In the genomic region with DNA sequence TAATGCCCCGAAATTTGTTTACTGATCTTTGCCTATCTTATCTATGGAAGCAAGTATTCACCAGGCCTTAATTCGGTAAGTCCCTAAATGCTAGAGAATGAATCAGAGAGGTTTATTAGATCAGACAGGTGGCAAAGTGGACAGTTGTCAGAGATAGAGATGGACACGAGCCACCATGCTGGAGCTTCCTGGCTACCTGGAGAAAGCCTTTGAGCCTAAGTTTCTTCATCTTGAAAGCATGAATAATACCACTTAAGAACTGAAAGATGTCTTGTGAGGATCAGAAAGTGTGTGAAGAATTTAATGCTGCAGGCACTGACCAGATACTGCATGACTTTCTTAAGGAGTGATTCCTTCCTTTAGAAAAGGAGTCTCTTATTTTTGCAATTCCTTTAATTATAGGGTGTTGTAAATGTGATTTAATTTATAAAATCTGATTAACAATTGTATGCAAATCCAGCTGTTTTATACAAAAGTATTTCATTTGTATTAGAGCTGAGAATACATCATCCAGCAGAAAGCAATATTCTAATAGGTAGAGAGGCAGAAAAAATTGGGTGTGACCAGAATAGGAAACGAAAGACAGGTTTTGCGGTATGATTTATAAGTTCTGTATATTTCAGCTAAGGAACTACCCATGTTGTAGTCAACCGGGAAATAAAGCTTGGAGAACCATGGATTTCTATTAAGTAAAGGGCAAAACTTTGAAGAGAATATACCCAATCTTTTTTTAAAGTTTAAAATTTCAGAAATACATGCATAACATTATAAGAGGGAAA, we compare ENCODE assay signal across 13 cellular contexts.
DNase-seq lines count a peak whose midpoint lies in the region; ATAC-seq and TF ChIP-seq lines count a peak whose summit lies in the region.
"Had no signal": no experiment of that assay in that cellular context is flagged by ENCODE, and none has a peak within 500 bp of the region (broad histone marks: within the 10 kb centered on the region; RNA-seq: fewer than 3 reads in every experiment).

No MANE protein-coding gene starts in this region.

- WGBS in spleen, 5 donors, result 61 to 73% (median 68%) methylated on average over 6 of the region's 6 CpGs

- no peak overlapping the region for H3K4me3 Mint-ChIP-seq in activated naive CD8-positive, alpha-beta T cell treated with anti-CD3 and anti-CD28 coated beads, Interleukin-2, amount 10 ng/mL, durations not matched to agents 7 days and 5 days
- no peak overlapping the region for H3K4me3 Mint-ChIP-seq in activated naive CD8-positive, alpha-beta T cell treated with anti-CD3 and anti-CD28 coated beads, Interleukin-2, amount 50 U/mL, for 24 hours
- no peak overlapping the region for H3K4me3 Mint-ChIP-seq in nephron progenitor cell

- no peak overlapping the region for H3K9ac ChIP-seq in SK-N-MC (ENCODE audit: insufficient read length)

- H3K27ac Mint-ChIP-seq in activated naive CD8-positive, alpha-beta T cell treated with anti-CD3 and anti-CD28 coated beads, Interleukin-2, amount 10 ng/mL, durations not matched to agents 7 days and 5 days, result peak overlapping the region; percentile 33
- no peak overlapping the region for H3K27ac Mint-ChIP-seq in activated naive CD8-positive, alpha-beta T cell treated with anti-CD3 and anti-CD28 coated beads, Interleukin-2, amount 50 U/mL, for 24 hours
- no peak overlapping the region for H3K27ac Mint-ChIP-seq in nephron progenitor cell

- H3K27ac ChIP-seq in SK-N-MC (peak overlapping the region; percentile 39; the same call in 1 of the 2 replicates), spleen (no peak overlapping the region)

- peaks cover 13% of the 10 kb centered on the region; the same call in 1 of the 2 replicates for H3K36me3 ChIP-seq in SK-N-MC (ENCODE audit: insufficient read depth, low read length)
- H3K36me3 ChIP-seq in spleen, result peaks cover 0 to 49% (median 16%) of the 10 kb centered on the region in 6 donors

- no peak for ATAC-seq in activated naive CD8-positive, alpha-beta T cell treated with anti-CD3 and anti-CD28 coated beads, Interleukin-2, amount 10 ng/mL, durations not matched to agents 7 days and 5 days (ENCODE audit: low read depth)
- no peak for ATAC-seq in activated naive CD8-positive, alpha-beta T cell treated with anti-CD3 and anti-CD28 coated beads, Interleukin-2, amount 50 U/mL, for 24 hours
- no peak for ATAC-seq in GM21717 (IDR thresholded peaks at IDR 0.05; ENCODE audit: unreplicated experiment)
- ATAC-seq: HCT116 had no signal

- no peak overlapping the region for H3K4me3 ChIP-seq in SK-N-MC
- no peak overlapping the region for H3K4me3 ChIP-seq in spleen

- POLR2A ChIA-PET in activated naive CD8-positive, alpha-beta T cell treated with anti-CD3 and anti-CD28 coated beads, Interleukin-2, amount 10 ng/mL, durations not matched to agents 7 days and 5 days (lab: Charles Lee), result no interaction called here

- H3K9me3 ChIP-seq in SK-N-MC (ENCODE audit: low read depth, low read length), result no peaks in the 10 kb centered on the region
- H3K9me3 ChIP-seq in spleen, result no peaks in the 10 kb centered on the region

- no peaks in the 10 kb centered on the region for H3K9me3 Mint-ChIP-seq in activated naive CD8-positive, alpha-beta T cell treated with anti-CD3 and anti-CD28 coated beads, Interleukin-2, amount 10 ng/mL, durations not matched to agents 7 days and 5 days
- H3K9me3 Mint-ChIP-seq in activated naive CD8-positive, alpha-beta T cell treated with anti-CD3 and anti-CD28 coated beads, Interleukin-2, amount 50 U/mL, for 24 hours, result no peaks in the 10 kb centered on the region
- H3K9me3 Mint-ChIP-seq in nephron progenitor cell, result no peaks in the 10 kb centered on the region
- H3K9me3 Mint-ChIP-seq: IgD-negative memory B cell had no signal

- TF ChIP-seq CTCF in spleen (IDR thresholded peaks at IDR 0.05 in 8 of 11, conservative IDR thresholded peaks at IDR 0.05 in 3 of 11) (no peak), nephron progenitor cell (IDR thresholded peaks at IDR 0.05) (no peak)

- DNase-seq in activated naive CD8-positive, alpha-beta T cell treated with anti-CD3 and anti-CD28 coated beads, Interleukin-2, amount 10 ng/mL, durations not matched to agents 7 days and 5 days, result no peak
- DNase-seq in activated naive CD8-positive, alpha-beta T cell treated with anti-CD3 and anti-CD28 coated beads, Interleukin-2, amount 50 U/mL, for 24 hours, result no peak
- DNase-seq in SK-N-MC (ENCODE audit: low read depth, low spot score), result no peak
- peak; percentile 24 for DNase-seq in myocyte (ENCODE audit: low read depth)
- DNase-seq in spleen, result no peak
- DNase-seq in nephron progenitor cell, result no peak
- DNase-seq: AML-193, DMS79, NCI-H69, SHP77 treated with DMSO at 0.1 percent for 48 hours had no signal

- no peaks in the 10 kb centered on the region for H3K4me1 Mint-ChIP-seq in activated naive CD8-positive, alpha-beta T cell treated with anti-CD3 and anti-CD28 coated beads, Interleukin-2, amount 10 ng/mL, durations not matched to agents 7 days and 5 days
- peaks cover 6% of the 10 kb centered on the region for H3K4me1 Mint-ChIP-seq in activated naive CD8-positive, alpha-beta T cell treated with anti-CD3 and anti-CD28 coated beads, Interleukin-2, amount 50 U/mL, for 24 hours
- H3K4me1 Mint-ChIP-seq in nephron progenitor cell, result no peaks in the 10 kb centered on the region

- peaks cover 5% of the 10 kb centered on the region for H3K36me3 Mint-ChIP-seq in activated naive CD8-positive, alpha-beta T cell treated with anti-CD3 and anti-CD28 coated beads, Interleukin-2, amount 10 ng/mL, durations not matched to agents 7 days and 5 days
- peaks cover 11% of the 10 kb centered on the region for H3K36me3 Mint-ChIP-seq in activated naive CD8-positive, alpha-beta T cell treated with anti-CD3 and anti-CD28 coated beads, Interleukin-2, amount 50 U/mL, for 24 hours (ENCODE audit: low read depth)
- H3K36me3 Mint-ChIP-seq in nephron progenitor cell (ENCODE audit: low read depth), result peaks cover 26% of the 10 kb centered on the region

- peaks cover 0 to 9% (median 0%) of the 10 kb centered on the region in 6 donors for H3K4me1 ChIP-seq in spleen

- no peaks in the 10 kb centered on the region for H3K27me3 ChIP-seq in spleen (replicated peaks in 1 of 7)

- no peaks in the 10 kb centered on the region for H3K27me3 Mint-ChIP-seq in activated naive CD8-positive, alpha-beta T cell treated with anti-CD3 and anti-CD28 coated beads, Interleukin-2, amount 10 ng/mL, durations not matched to agents 7 days and 5 days
- H3K27me3 Mint-ChIP-seq in activated naive CD8-positive, alpha-beta T cell treated with anti-CD3 and anti-CD28 coated beads, Interleukin-2, amount 50 U/mL, for 24 hours, result no peaks in the 10 kb centered on the region
- H3K27me3 Mint-ChIP-seq in nephron progenitor cell (ENCODE audit: low read depth, poor library complexity), result no peaks in the 10 kb centered on the region
- H3K27me3 Mint-ChIP-seq: IgD-negative memory B cell had no signal

- TF ChIP-seq POLR2A in spleen (IDR thresholded peaks at IDR 0.05), result no peak

- intact Hi-C loops in spleen (cut with DNase I; ENCODE audit: low total_unique reads), result no loop called here
